In the genomic region with DNA sequence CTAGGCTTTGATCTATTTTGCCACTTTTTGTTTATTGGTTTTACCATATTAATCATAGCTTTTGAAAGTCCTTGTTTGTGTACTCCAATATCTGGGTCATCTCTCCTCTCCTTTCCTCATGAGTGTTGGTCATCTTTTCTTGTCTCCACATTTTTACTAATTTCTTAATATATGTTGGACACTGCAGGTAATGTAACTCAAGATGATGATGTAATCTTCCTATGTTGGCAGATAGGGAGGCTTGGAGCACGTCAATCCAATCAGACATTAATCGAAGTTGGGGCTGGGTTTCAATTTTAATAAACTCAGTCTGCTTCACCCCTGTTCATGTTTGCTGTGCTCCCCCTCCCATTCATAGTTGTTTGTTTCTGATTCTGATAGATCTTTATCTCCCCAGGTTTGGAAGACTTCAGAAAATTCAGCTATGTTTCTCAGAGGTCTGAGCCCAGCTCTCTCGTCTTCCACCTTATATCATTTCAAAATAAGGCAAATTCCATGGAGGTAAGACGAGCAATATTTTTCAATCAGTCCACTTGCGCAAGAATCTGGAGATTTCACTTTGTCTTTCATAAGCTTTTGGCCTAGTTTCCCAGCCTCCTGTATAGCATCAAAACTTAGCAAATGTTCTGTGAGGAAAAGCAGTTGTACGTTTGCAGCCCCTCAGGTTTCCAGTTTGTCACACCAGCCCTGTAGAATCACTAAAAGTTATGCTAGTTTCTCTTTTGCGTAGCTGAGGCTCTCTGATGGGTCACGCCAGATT, we compare ENCODE assay signal across 26 cellular contexts.
"Had no signal": no experiment of that assay in that cellular context is flagged by ENCODE, and none has a peak within 500 bp of the region (broad histone marks: within the 10 kb centered on the region; RNA-seq: fewer than 3 reads in every experiment).

No MANE protein-coding gene starts in this region.

- H3K4me3 Mint-ChIP-seq: naive thymus-derived CD8-positive, alpha-beta T cell; nephron progenitor cell; stimulated activated memory B cell treated with anti-CD40 and anti-IgM and Interleukin-4, amounts not matched to agents 10 μg/mL and 1 μg/mL and 100 μg/mL, for 72 hours; type B pancreatic cell had no signal

- H3K27me3 Mint-ChIP-seq: stimulated activated memory B cell treated with anti-CD40 and anti-IgM and Interleukin-4, amounts not matched to agents 10 μg/mL and 1 μg/mL and 100 μg/mL, for 72 hours; type B pancreatic cell had no signal

- H3K27me3 ChIP-seq: esophagus squamous epithelium, heart right ventricle, left lung, right atrium auricular region, sigmoid colon, testis, tibial artery had no signal

- H3K4me1 Mint-ChIP-seq: naive thymus-derived CD8-positive, alpha-beta T cell; stimulated activated memory B cell treated with anti-CD40 and anti-IgM and Interleukin-4, amounts not matched to agents 10 μg/mL and 1 μg/mL and 100 μg/mL, for 72 hours had no signal

- H3K9me3 ChIP-seq: esophagus squamous epithelium, left lung, prostate gland, sigmoid colon, testis had no signal

- H3K4me1 ChIP-seq: esophagus squamous epithelium, left lung, prostate gland, right atrium auricular region, sigmoid colon, testis, tibial artery had no signal

- DNase-seq: dermis blood vessel endothelial cell; effector memory CD4-positive, alpha-beta T cell; esophagus squamous epithelium; foreskin melanocyte; glutamatergic neuron; heart right ventricle; hippocampal formation; left cardiac atrium; left lung; mesendoderm; naive thymus-derived CD8-positive, alpha-beta T cell; nephron progenitor cell; sigmoid colon; stimulated activated CD4-positive, alpha-beta T cell treated with anti-CD3 and anti-CD28 coated beads, Interleukin-2, amount 100 ng/mL, for 24 hours; stimulated activated CD4-positive, alpha-beta T cell treated with anti-CD3 and anti-CD28 coated beads, Interleukin-4, amount 100 ng/mL, for 4 hours; stimulated activated naive CD8-positive, alpha-beta T cell treated with anti-CD3 and anti-CD28 coated beads, Interleukin-15, Interleukin-2, amounts not matched to agents 100 U/mL and 50 U/mL, for 24 hours; substantia nigra; testis; tibial artery had no signal

- H3K4me3 ChIP-seq: coronary artery, esophagus squamous epithelium, heart right ventricle, left lung, prostate gland, right atrium auricular region, sigmoid colon, testis, tibial artery had no signal

- H3K27ac ChIP-seq: coronary artery, esophagus squamous epithelium, heart right ventricle, left lung, prostate gland, right atrium auricular region, sigmoid colon, testis, tibial artery had no signal

- H3K9me3 Mint-ChIP-seq: type B pancreatic cell had no signal

- ATAC-seq: heart right ventricle; left cardiac atrium; left lung; naive thymus-derived CD8-positive, alpha-beta T cell; stimulated activated memory B cell treated with anti-CD40 and anti-IgM and Interleukin-4, amounts not matched to agents 10 μg/mL and 1 μg/mL and 100 μg/mL, for 72 hours; stimulated activated naive CD8-positive, alpha-beta T cell treated with anti-CD3 and anti-CD28 coated beads, Interleukin-15, Interleukin-2, amounts not matched to agents 100 U/mL and 50 U/mL, for 24 hours had no signal

- H3K36me3 Mint-ChIP-seq: naive thymus-derived CD8-positive, alpha-beta T cell; stimulated activated memory B cell treated with anti-CD40 and anti-IgM and Interleukin-4, amounts not matched to agents 10 μg/mL and 1 μg/mL and 100 μg/mL, for 72 hours; type B pancreatic cell had no signal

- H3K27ac Mint-ChIP-seq: naive thymus-derived CD8-positive, alpha-beta T cell; nephron progenitor cell; stimulated activated memory B cell treated with anti-CD40 and anti-IgM and Interleukin-4, amounts not matched to agents 10 μg/mL and 1 μg/mL and 100 μg/mL, for 72 hours; type B pancreatic cell had no signal

- FAIRE-seq: endothelial cell of umbilical vein, islet of Langerhans had no signal

- H3K36me3 ChIP-seq: esophagus squamous epithelium, heart right ventricle, left lung, prostate gland, right atrium auricular region, sigmoid colon, tibial artery had no signal
